In the genomic region with DNA sequence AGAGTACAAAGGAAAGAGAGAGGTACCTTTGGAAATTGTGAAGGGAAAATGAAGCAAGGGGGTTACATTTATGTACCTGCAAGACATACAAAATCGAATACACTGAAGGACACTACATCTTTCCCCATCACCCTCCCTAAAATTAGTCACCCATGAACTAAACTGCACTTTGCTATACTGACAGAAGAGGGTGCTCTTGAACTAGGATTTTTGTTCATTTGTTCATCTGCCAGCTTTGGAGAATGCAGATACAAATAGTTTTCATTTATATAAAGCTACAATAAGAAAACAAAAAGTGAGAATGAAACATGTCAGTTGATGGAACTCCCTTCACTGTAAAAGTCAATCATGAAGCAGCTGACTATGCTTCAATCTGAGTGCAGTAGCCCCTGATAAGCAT, we compare ENCODE assay signal across 11 cellular contexts. TPM values are rescaled to one million over a fixed set of nuclear protein-coding genes. Genes with fewer than 3 reads are reported as not detected.
DNase-seq lines count a peak whose midpoint lies in the region; ATAC-seq and TF ChIP-seq lines count a peak whose summit lies in the region.
"Had no signal": no experiment of that assay in that cellular context is flagged by ENCODE, and none has a peak within 500 bp of the region (broad histone marks: within the 10 kb centered on the region; RNA-seq: fewer than 3 reads in every experiment).

No MANE protein-coding gene starts in this region.

- DNase-seq in natural killer cell = no peak
- no peak for DNase-seq in natural killer cell treated with Interleukin-12 subunit alpha and Interleukin-12 subunit beta and Interleukin-15 and Interleukin-18, amount 100 ng/mL, for 72 hours (ENCODE audit: low spot score)
- peak; percentile 37 for DNase-seq in NCI-H2171 treated with DMSO at 0.1 percent for 48 hours (lab: John Stamatoyannopoulos, UW)
- peak; percentile 22 to 26 for DNase-seq in dermis microvascular lymphatic vessel endothelial cell (ENCODE audit: low read depth in 2 of 2)
- DNase-seq in 8988T = no peak
- no peak for DNase-seq in dorsolateral prefrontal cortex
- no peak for DNase-seq in effector memory CD4-positive, alpha-beta T cell
- DNase-seq: activated naive CD4-positive, alpha-beta T cell treated with anti-CD3 and anti-CD28 coated beads, Interleukin-2, amount 50 U/mL, for 16 hours; DMS79 treated with DMSO at 0.1 percent for 48 hours; kidney had no signal

- intact Hi-C loops in natural killer cell (cut with micrococcal nuclease) = loop anchor here (1.0 kb wide), 3 partner anchors 231 to 708 kb away; partner anchors contain the start of gene STAG1
- intact Hi-C loops in dorsolateral prefrontal cortex (cut with DNase I) = no loop called here

- ATAC-seq in natural killer cell (peak; percentile 48 to 64 (median 50)), GM21381 (IDR thresholded peaks at IDR 0.05; ENCODE audit: unreplicated experiment) (no peak)
- no peak for ATAC-seq in natural killer cell treated with Interleukin-12 subunit alpha and Interleukin-12 subunit beta and Interleukin-15 and Interleukin-18, amount 100 ng/mL, for 72 hours

- peaks cover 7% of the 10 kb centered on the region for H3K36me3 Mint-ChIP-seq in natural killer cell
- peaks cover 9% of the 10 kb centered on the region for H3K36me3 Mint-ChIP-seq in natural killer cell treated with Interleukin-12 subunit alpha and Interleukin-12 subunit beta and Interleukin-15 and Interleukin-18, amount 100 ng/mL, for 72 hours

- no peaks in the 10 kb centered on the region for H3K9me3 ChIP-seq in effector memory CD4-positive, alpha-beta T cell (ENCODE audit: control insufficient read depth, low read length)

- TF ChIP-seq CTCF in natural killer cell (IDR thresholded peaks at IDR 0.05) (peak; percentile 60), dorsolateral prefrontal cortex (IDR thresholded peaks at IDR 0.05 in 54 of 56, conservative IDR thresholded peaks at IDR 0.05 in 2 of 56; ENCODE audit: low read depth in 1 of 56, partially characterized antibody in 56 of 56) (peak in 15 of 56 donors; percentile 12 to 62 (median 34))

- H3K9me3 Mint-ChIP-seq in natural killer cell = no peaks in the 10 kb centered on the region
- no peaks in the 10 kb centered on the region for H3K9me3 Mint-ChIP-seq in natural killer cell treated with Interleukin-12 subunit alpha and Interleukin-12 subunit beta and Interleukin-15 and Interleukin-18, amount 100 ng/mL, for 72 hours

- no peaks in the 10 kb centered on the region for H3K27me3 ChIP-seq in dorsolateral prefrontal cortex
- no peaks in the 10 kb centered on the region for H3K27me3 ChIP-seq in effector memory CD4-positive, alpha-beta T cell (replicated peaks; ENCODE audit: control insufficient read depth, insufficient read depth, low read length, poor library complexity, severe bottlenecking)

- peaks cover 6% of the 10 kb centered on the region for H3K36me3 ChIP-seq in effector memory CD4-positive, alpha-beta T cell (ENCODE audit: control insufficient read depth, insufficient read depth, low read length)

- H3K4me3 ChIP-seq in dorsolateral prefrontal cortex = no peak overlapping the region
- H3K4me3 ChIP-seq in effector memory CD4-positive, alpha-beta T cell (ENCODE audit: insufficient read depth, low read depth, low read length, poor library complexity, severe bottlenecking) = no peak overlapping the region

- no peak overlapping the region for H3K4me3 Mint-ChIP-seq in natural killer cell
- H3K4me3 Mint-ChIP-seq in natural killer cell treated with Interleukin-12 subunit alpha and Interleukin-12 subunit beta and Interleukin-15 and Interleukin-18, amount 100 ng/mL, for 72 hours = no peak overlapping the region

- H3K27ac Mint-ChIP-seq in natural killer cell = no peak overlapping the region
- no peak overlapping the region for H3K27ac Mint-ChIP-seq in natural killer cell treated with Interleukin-12 subunit alpha and Interleukin-12 subunit beta and Interleukin-15 and Interleukin-18, amount 100 ng/mL, for 72 hours

- no peaks in the 10 kb centered on the region for H3K27me3 Mint-ChIP-seq in natural killer cell (ENCODE audit: low read depth in 2 of 2)
- no peaks in the 10 kb centered on the region for H3K27me3 Mint-ChIP-seq in natural killer cell treated with Interleukin-12 subunit alpha and Interleukin-12 subunit beta and Interleukin-15 and Interleukin-18, amount 100 ng/mL, for 72 hours

- H3K27ac ChIP-seq in dorsolateral prefrontal cortex = no peak overlapping the region
- no peak overlapping the region for H3K27ac ChIP-seq in effector memory CD4-positive, alpha-beta T cell (ENCODE audit: insufficient read depth, low read length, poor library complexity, severe bottlenecking)

- no peaks in the 10 kb centered on the region for H3K4me1 ChIP-seq in effector memory CD4-positive, alpha-beta T cell (ENCODE audit: control insufficient read depth, insufficient read depth, low read length, poor library complexity, severe bottlenecking)

- H3K4me1 Mint-ChIP-seq in natural killer cell = no peaks in the 10 kb centered on the region
- peaks cover 0 to 4% of the 10 kb centered on the region in 2 donors for H3K4me1 Mint-ChIP-seq in natural killer cell treated with Interleukin-12 subunit alpha and Interleukin-12 subunit beta and Interleukin-15 and Interleukin-18, amount 100 ng/mL, for 72 hours (ENCODE audit: low read depth in 2 of 2)

RNA-seq across cellular contexts. Expression of gene PCCB, which starts 55.7 kb away (rescaled TPM):
- total RNA-seq in natural killer cell = 10 to 100 TPM; 17.7 to 19.9 (median 17.8) TPM
- total RNA-seq in natural killer cell treated with Interleukin-12 subunit alpha and Interleukin-12 subunit beta and Interleukin-15 and Interleukin-18, amount 100 ng/mL, for 72 hours = 10 to 100 TPM; 40.4 to 45.0 TPM
- total RNA-seq in dermis microvascular lymphatic vessel endothelial cell = 46.9 and 48.3 TPM in 2 replicates
- 100 to 1,000 TPM in 2 of 120 experiments, 10 to 100 TPM in 118; 37.3 to 110 (median 59.5) TPM for total RNA-seq in dorsolateral prefrontal cortex

Comparison
In these comparisons a context has a peak if more than half of its experiments do, and no peak if none do; other contexts are left out.
1. ATAC-seq: peak in natural killer cell (3 of 3); none in natural killer cell treated with Interleukin-12 subunit alpha and Interleukin-12 subunit beta and Interleukin-15 and Interleukin-18, amount 100 ng/mL, for 72 hours (0 of 2) and GM21381 (single experiment).
2. DNase-seq: peak in NCI-H2171 treated with DMSO at 0.1 percent for 48 hours (single experiment) and dermis microvascular lymphatic vessel endothelial cell (2 of 2); none in natural killer cell (single experiment), natural killer cell treated with Interleukin-12 subunit alpha and Interleukin-12 subunit beta and Interleukin-15 and Interleukin-18, amount 100 ng/mL, for 72 hours (single experiment), 8988T (single experiment), dorsolateral prefrontal cortex (0 of 10) and effector memory CD4-positive, alpha-beta T cell (0 of 3).